In genomic region chr11:129766858-129767604, GRCh38 we compare ENCODE assay signal across 1 cellular context.
TF ChIP-seq lines count a peak whose summit lies in the region.

No MANE protein-coding gene starts in this region.

TF ChIP-seq in GM12878, 131 proteins besides CTCF, POLR2A, EP300 and RAD21 (continued from another document):
- TF ChIP-seq TCF12 (IDR thresholded peaks at IDR 0.05; ENCODE audit: low read depth, low read length) = no peak
- no peak for TF ChIP-seq PAX8 (IDR thresholded peaks at IDR 0.05)
- TF ChIP-seq ZNF592 (IDR thresholded peaks at IDR 0.05) = no peak
- TF ChIP-seq SMAD1 (IDR thresholded peaks at IDR 0.05; ENCODE audit: low read depth, partially characterized antibody) = no peak
- TF ChIP-seq YY1 (IDR thresholded peaks at IDR 0.05; ENCODE audit: low read depth, low read length) = no peak
- TF ChIP-seq WRNIP1 (IDR thresholded peaks at IDR 0.05; ENCODE audit: borderline replicate concordance, low read depth, low read length) = no peak
- TF ChIP-seq TCF7 (IDR thresholded peaks at IDR 0.05; ENCODE audit: borderline replicate concordance) = no peak
- no peak for TF ChIP-seq CREB1 (IDR thresholded peaks at IDR 0.05; ENCODE audit: low read depth)
- no peak for TF ChIP-seq SUZ12 (IDR thresholded peaks at IDR 0.05; ENCODE audit: unreplicated experiment)
TF ChIP-seq in GM12878: peak in this region for 0.
